ENCODE assay signal across 1 cellular context in the genomic region with DNA sequence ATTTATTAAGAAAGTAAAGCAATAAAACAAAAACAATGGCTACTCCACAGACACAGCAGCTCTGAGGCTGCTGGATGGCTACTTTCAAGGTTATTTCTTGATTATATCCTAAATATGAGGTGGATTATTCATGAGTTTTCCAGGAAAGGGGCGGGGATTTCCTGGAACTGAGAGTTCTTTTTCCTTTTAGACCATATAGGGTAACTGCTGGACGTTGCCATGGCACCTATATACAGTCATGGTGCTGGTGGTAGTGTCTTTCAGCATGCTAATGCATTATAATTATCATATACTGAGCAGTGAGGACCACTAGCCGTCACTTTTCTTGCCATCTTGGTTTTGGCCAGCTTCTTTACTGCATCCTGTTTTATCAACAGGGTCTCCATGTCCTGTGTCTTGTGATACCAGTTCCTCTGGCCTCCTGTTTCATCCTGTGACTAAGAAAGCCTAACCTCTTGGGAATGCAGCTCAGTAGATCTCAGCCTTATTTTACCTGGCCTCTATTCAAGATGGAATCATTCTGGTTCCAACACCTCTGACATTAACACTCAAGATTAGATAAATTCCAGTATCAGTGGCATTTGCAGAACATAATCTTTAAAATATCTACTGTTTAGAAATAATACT.
TF ChIP-seq lines count a peak whose summit lies in the region.

No MANE protein-coding gene starts in this region.

TF ChIP-seq in endothelial cell of umbilical vein, 7 proteins besides CTCF, POLR2A, EP300 and RAD21:
- no peak for TF ChIP-seq GATA2 (IDR thresholded peaks at IDR 0.05; ENCODE audit: insufficient read depth, insufficient read length, low read depth, low read length)
- TF ChIP-seq EZH2 (IDR thresholded peaks at IDR 0.05; ENCODE audit: borderline replicate concordance, low read depth, low read length, severe bottlenecking): no peak
- TF ChIP-seq POLR2AphosphoS5 (IDR thresholded peaks at IDR 0.05; ENCODE audit: insufficient read depth, low read depth, low read length): no peak
- TF ChIP-seq FOS (IDR thresholded peaks at IDR 0.05; ENCODE audit: borderline replicate concordance, insufficient read depth, low read length): no peak
- TF ChIP-seq MYC (IDR thresholded peaks at IDR 0.05; ENCODE audit: low read depth, low read length): no peak
- TF ChIP-seq JUN (IDR thresholded peaks at IDR 0.05; ENCODE audit: borderline replicate concordance, insufficient read depth, insufficient read length, low read depth): no peak
- TF ChIP-seq, protein P1, sequence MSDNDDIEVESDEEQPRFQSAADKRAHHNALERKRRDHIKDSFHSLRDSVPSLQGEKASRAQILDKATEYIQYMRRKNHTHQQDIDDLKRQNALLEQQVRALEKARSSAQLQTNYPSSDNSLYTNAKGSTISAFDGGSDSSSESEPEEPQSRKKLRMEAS (IDR thresholded peaks at IDR 0.05; ENCODE audit: insufficient read depth, insufficient read length): no peak
